In genomic region chr14:64704743-64705405, GRCh38 we compare ENCODE assay signal across 8 cellular contexts. TPM values are rescaled to one million over a fixed set of nuclear protein-coding genes. Genes with fewer than 3 reads are reported as not detected.
ATAC-seq and TF ChIP-seq lines count a peak whose summit lies in the region.

No MANE protein-coding gene starts in this region.

- peaks cover 0 to 19% (median 0%) of the 10 kb centered on the region in 11 experiments; a peak in 4 of 22 replicates for H4K20me1 ChIP-seq in BLaER1 treated with 17β-estradiol and CSF1 and Interleukin-3, amounts not matched to agents 10 nM and 100 nM

- peak overlapping the region; percentile 58 to 75 (median 70) for H3K4me3 ChIP-seq in BLaER1 treated with 17β-estradiol and CSF1 and Interleukin-3, amounts not matched to agents 10 nM and 100 nM
- H3K4me3 ChIP-seq in HUES64 (ENCODE audit: low read length) (peak overlapping the region; percentile 83), iPS-15b (ENCODE audit: low read depth, low read length) (peak overlapping the region; percentile 80), skin epidermis (peak overlapping the region; percentile 62 to 90 (median 80))

- H3K4me2 ChIP-seq in BLaER1 treated with 17β-estradiol and CSF1 and Interleukin-3, amounts not matched to agents 10 nM and 100 nM = peak overlapping the region; percentile 93 to 99 (median 98)

- H3K27ac ChIP-seq in BLaER1 treated with 17β-estradiol and CSF1 and Interleukin-3, amounts not matched to agents 10 nM and 100 nM = peak overlapping the region; percentile 7 to 67 (median 55); a peak in 18 of 22 replicates
- H3K27ac ChIP-seq in HUES64 (ENCODE audit: low read depth, low read length) (peak overlapping the region; percentile 67), angular gyrus (ENCODE audit: low read depth, low read length) (peak overlapping the region; percentile 94), skin epidermis (peak overlapping the region; percentile 71 to 98 (median 90))

- H3K27me3 ChIP-seq in BLaER1 treated with 17β-estradiol and CSF1 and Interleukin-3, amounts not matched to agents 10 nM and 100 nM = peaks cover 52 to 68% (median 62%) of the 10 kb centered on the region in 11 experiments
- H3K27me3 ChIP-seq in HUES64 (ENCODE audit: insufficient read depth, low read length) (peaks cover 18% of the 10 kb centered on the region; the same call in 1 of the 2 replicates), iPS-15b (ENCODE audit: control insufficient read depth, insufficient read depth, low read length) (peaks cover 22% of the 10 kb centered on the region)

- H3K9me3 ChIP-seq in BLaER1 treated with 17β-estradiol and CSF1 and Interleukin-3, amounts not matched to agents 10 nM and 100 nM (replicated peaks in 1 of 11) = no peaks in the 10 kb centered on the region
- H3K9me3 ChIP-seq in HUES64 (ENCODE audit: insufficient read depth, low read depth, low read length) (no peaks in the 10 kb centered on the region), iPS-15b (ENCODE audit: control insufficient read depth, insufficient read depth, low read length) (no peaks in the 10 kb centered on the region)

- under 1% methylated on average over 53 of the region's 53 CpGs for WGBS in HUES64

- H3K4me1 ChIP-seq in BLaER1 treated with 17β-estradiol and CSF1 and Interleukin-3, amounts not matched to agents 10 nM and 100 nM = peaks cover 68 to 78% (median 72%) of the 10 kb centered on the region in 10 experiments
- H3K4me1 ChIP-seq in HUES64 (ENCODE audit: insufficient read depth, low read length) = peaks cover 69% of the 10 kb centered on the region
- peaks cover 54% of the 10 kb centered on the region for H3K4me1 ChIP-seq in iPS-15b (ENCODE audit: control insufficient read depth, insufficient read depth, low read length)

- TF ChIP-seq POLR2A in GM18505 (IDR thresholded peaks at IDR 0.05; ENCODE audit: borderline replicate concordance, extremely low read depth, insufficient read depth, insufficient read length) = no peak

- ATAC-seq in GM18870 (IDR thresholded peaks at IDR 0.05; ENCODE audit: unreplicated experiment) (no peak), GM18505 (IDR thresholded peaks at IDR 0.05; ENCODE audit: unreplicated experiment) (no peak), GM18520 (IDR thresholded peaks at IDR 0.05; ENCODE audit: unreplicated experiment) (no peak)

- no peaks in the 10 kb centered on the region for H3K36me3 ChIP-seq in BLaER1 treated with 17β-estradiol and CSF1 and Interleukin-3, amounts not matched to agents 10 nM and 100 nM
- H3K36me3 ChIP-seq in HUES64 (ENCODE audit: insufficient read depth, low read length) = peaks cover 3% of the 10 kb centered on the region; the same call in 1 of the 2 replicates
- H3K36me3 ChIP-seq in iPS-15b (ENCODE audit: control insufficient read depth, insufficient read depth, low read length) = no peaks in the 10 kb centered on the region

- H3K9ac ChIP-seq in BLaER1 treated with 17β-estradiol and CSF1 and Interleukin-3, amounts not matched to agents 10 nM and 100 nM = peak overlapping the region; percentile 60 to 76 (median 74)
- H3K9ac ChIP-seq in HUES64 (ENCODE audit: low read depth, low read length) = peak overlapping the region; percentile 82
- peak overlapping the region; percentile 80 for H3K9ac ChIP-seq in iPS-15b (ENCODE audit: low read depth, low read length)

RNA-seq across cellular contexts. Expression of gene PLEKHG3, which starts 0.7 kb away (rescaled TPM):
- 32.9 TPM for polyA plus RNA-seq in HUES64 (2013, experiment 1 of 2)
- polyA plus RNA-seq in HUES64 (2013, experiment 2 of 2) = 23.8 TPM
